ENCODE assay signal across 1 cellular context in the genomic region with DNA sequence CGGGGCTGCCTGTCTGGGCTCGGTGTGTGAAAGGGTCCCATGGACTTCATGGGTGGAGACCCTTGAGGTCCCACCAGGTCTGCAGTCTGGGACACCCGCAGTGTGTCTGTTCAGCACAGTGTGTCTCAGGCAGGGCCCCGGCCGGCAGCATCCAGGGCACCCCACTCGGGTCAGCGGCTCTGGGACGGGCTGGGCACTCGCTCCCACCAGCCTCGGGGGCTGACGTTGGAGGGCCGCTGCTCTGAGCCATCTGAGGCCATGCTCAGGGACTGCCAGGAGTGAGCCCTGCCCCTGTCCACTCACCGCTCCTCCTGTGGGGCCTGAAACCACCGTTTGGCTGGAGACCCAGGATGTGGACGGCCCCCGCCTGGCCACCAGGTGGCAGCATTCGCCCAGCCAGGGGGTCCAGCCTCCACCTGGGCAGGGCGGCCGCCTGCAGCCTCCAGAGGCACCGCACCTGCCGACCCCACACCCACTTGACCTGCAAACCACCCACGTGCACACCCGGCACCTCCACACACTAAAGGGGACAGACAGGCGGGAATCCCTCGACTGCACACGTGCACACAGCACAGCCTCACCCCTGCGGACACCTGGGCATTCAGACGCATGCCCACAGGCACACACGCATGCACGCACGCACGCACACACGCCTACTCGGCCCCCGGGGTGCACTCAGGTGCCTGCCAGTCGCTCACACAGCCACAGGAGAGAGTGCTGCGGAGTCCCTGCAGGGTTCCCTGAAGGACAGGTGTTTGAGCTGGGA.
TF ChIP-seq lines count a peak whose summit lies in the region.

No MANE protein-coding gene starts in this region.

TF ChIP-seq in HepG2, 621 proteins besides CTCF, POLR2A, EP300 and RAD21 (continued from another document and continues in another):
- TF ChIP-seq, protein P1, sequence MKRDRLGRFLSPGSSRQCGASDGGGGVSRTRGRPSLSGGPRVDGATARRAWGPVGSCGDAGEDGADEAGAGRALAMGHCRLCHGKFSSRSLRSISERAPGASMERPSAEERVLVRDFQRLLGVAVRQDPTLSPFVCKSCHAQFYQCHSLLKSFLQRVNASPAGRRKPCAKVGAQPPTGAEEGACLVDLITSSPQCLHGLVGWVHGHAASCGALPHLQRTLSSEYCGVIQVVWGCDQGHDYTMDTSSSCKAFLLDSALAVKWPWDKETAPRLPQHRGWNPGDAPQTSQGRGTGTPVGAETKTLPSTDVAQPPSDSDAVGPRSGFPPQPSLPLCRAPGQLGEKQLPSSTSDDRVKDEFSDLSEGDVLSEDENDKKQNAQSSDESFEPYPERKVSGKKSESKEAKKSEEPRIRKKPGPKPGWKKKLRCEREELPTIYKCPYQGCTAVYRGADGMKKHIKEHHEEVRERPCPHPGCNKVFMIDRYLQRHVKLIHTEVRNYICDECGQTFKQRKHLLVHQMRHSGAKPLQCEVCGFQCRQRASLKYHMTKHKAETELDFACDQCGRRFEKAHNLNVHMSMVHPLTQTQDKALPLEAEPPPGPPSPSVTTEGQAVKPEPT (CRISPR knock-in tag; IDR thresholded peaks at IDR 0.05; ENCODE audit: low read depth), result no peak
- TF ChIP-seq, protein P2, sequence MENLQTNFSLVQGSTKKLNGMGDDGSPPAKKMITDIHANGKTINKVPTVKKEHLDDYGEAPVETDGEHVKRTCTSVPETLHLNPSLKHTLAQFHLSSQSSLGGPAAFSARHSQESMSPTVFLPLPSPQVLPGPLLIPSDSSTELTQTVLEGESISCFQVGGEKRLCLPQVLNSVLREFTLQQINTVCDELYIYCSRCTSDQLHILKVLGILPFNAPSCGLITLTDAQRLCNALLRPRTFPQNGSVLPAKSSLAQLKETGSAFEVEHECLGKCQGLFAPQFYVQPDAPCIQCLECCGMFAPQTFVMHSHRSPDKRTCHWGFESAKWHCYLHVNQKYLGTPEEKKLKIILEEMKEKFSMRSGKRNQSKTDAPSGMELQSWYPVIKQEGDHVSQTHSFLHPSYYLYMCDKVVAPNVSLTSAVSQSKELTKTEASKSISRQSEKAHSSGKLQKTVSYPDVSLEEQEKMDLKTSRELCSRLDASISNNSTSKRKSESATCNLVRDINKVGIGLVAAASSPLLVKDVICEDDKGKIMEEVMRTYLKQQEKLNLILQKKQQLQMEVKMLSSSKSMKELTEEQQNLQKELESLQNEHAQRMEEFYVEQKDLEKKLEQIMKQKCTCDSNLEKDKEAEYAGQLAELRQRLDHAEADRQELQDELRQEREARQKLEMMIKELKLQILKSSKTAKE (CRISPR knock-in tag; IDR thresholded peaks at IDR 0.05; ENCODE audit: borderline replicate concordance), result peak; percentile 68
- TF ChIP-seq ZNF556 (CRISPR knock-in tag; IDR thresholded peaks at IDR 0.05; ENCODE audit: borderline replicate concordance) (no peak; the same call in 1 of the 2 replicates), SIN3B (IDR thresholded peaks at IDR 0.05; ENCODE audit: low read length) (no peak), ZNF333 (CRISPR knock-in tag; IDR thresholded peaks at IDR 0.05; ENCODE audit: borderline replicate concordance) (peak; percentile 60; the same call in 1 of the 2 replicates), ZNF317 (CRISPR knock-in tag; IDR thresholded peaks at IDR 0.05) (peak; percentile 88), YY1 (IDR thresholded peaks at IDR 0.05; ENCODE audit: insufficient read depth, insufficient replicate concordance, low read depth, low read length) (peak; percentile 62), ZSCAN30 (CRISPR knock-in tag; IDR thresholded peaks at IDR 0.05) (no peak), ZNF367 (CRISPR knock-in tag; IDR thresholded peaks at IDR 0.05; ENCODE audit: borderline replicate concordance) (0 out of 2 replicates have a peak, but pooled peaks have one; percentile 40), ZNF30 (CRISPR knock-in tag; IDR thresholded peaks at IDR 0.05) (0 out of 2 replicates have a peak, but pooled peaks have one; percentile 37), GATA4 (IDR thresholded peaks at IDR 0.05; ENCODE audit: borderline replicate concordance, low read depth) (no peak), CEBPG (CRISPR knock-in tag; IDR thresholded peaks at IDR 0.05) (no peak), PHF21A (CRISPR knock-in tag; IDR thresholded peaks at IDR 0.05) (no peak), NCOA2 (CRISPR knock-in tag; IDR thresholded peaks at IDR 0.05) (peak; percentile 58; the same call in 1 of the 2 replicates), PAWR (CRISPR knock-in tag; IDR thresholded peaks at IDR 0.05; ENCODE audit: borderline replicate concordance) (0 out of 2 replicates have a peak, but pooled peaks have one; percentile 47), NFRKB (IDR thresholded peaks at IDR 0.05) (no peak), AHR (CRISPR knock-in tag; IDR thresholded peaks at IDR 0.05) (0 out of 2 replicates have a peak, but pooled peaks have one; percentile 55), ZNF782 (CRISPR knock-in tag; IDR thresholded peaks at IDR 0.05; ENCODE audit: borderline replicate concordance) (no peak; the same call in 1 of the 2 replicates), KAT2B (IDR thresholded peaks at IDR 0.05; ENCODE audit: borderline replicate concordance, low read depth, low read length) (no peak), MXI1 (IDR thresholded peaks at IDR 0.05; ENCODE audit: borderline replicate concordance, low read depth, low read length) (no peak; the same call in 2 of the 3 replicates), ZNF263 (CRISPR knock-in tag; IDR thresholded peaks at IDR 0.05) (peak; percentile 60; the same call in 1 of the 2 replicates), CREM (IDR thresholded peaks at IDR 0.05) (no peak), CREM (CRISPR knock-in tag; IDR thresholded peaks at IDR 0.05) (no peak), ZFYVE20 (CRISPR knock-in tag; IDR thresholded peaks at IDR 0.05; ENCODE audit: borderline replicate concordance, low read depth) (0 out of 2 replicates have a peak, but pooled peaks have one; percentile 24), JARID2 (CRISPR knock-in tag; IDR thresholded peaks at IDR 0.05; ENCODE audit: insufficient replicate concordance) (peak; percentile 59), KLF15 (CRISPR knock-in tag; IDR thresholded peaks at IDR 0.05; ENCODE audit: borderline replicate concordance) (no peak), PRMT3 (CRISPR knock-in tag; IDR thresholded peaks at IDR 0.05; ENCODE audit: borderline replicate concordance, low read depth) (no peak), ARNT2 (CRISPR knock-in tag; IDR thresholded peaks at IDR 0.05; ENCODE audit: low read depth) (peak; percentile 65; the same call in 1 of the 2 replicates), REL (CRISPR knock-in tag; conservative IDR thresholded peaks at IDR 0.05) (no peak), ZMAT3 (CRISPR knock-in tag; conservative IDR thresholded peaks at IDR 0.05) (peak; percentile 69; the same call in 1 of the 2 replicates), HNRNPH1 (optimal IDR thresholded peaks at IDR 0.05; ENCODE audit: low read depth, low read length) (no peak), SETDB1 (CRISPR knock-in tag; IDR thresholded peaks at IDR 0.05; ENCODE audit: borderline replicate concordance) (no peak), HNRNPK (IDR thresholded peaks at IDR 0.05; ENCODE audit: low read depth, low read length, poor library complexity, severe bottlenecking) (no peak), SOX13 (IDR thresholded peaks at IDR 0.05) (no peak), SOX13 (CRISPR knock-in tag; conservative IDR thresholded peaks at IDR 0.05 in 1 of 2, IDR thresholded peaks at IDR 0.05 in 1 of 2) (peak in 1 of 2 experiments; percentile 19; a peak in 1 of 4 replicates), ZNF234 (CRISPR knock-in tag; conservative IDR thresholded peaks at IDR 0.05) (no peak), EEA1 (CRISPR knock-in tag; IDR thresholded peaks at IDR 0.05; ENCODE audit: borderline replicate concordance) (no peak), SMARCE1 (IDR thresholded peaks at IDR 0.05; ENCODE audit: borderline replicate concordance) (no peak), KLF9 (CRISPR knock-in tag; IDR thresholded peaks at IDR 0.05; ENCODE audit: low read depth) (no peak), ZNF24 (IDR thresholded peaks at IDR 0.05) (no peak), MXD4 (CRISPR knock-in tag; IDR thresholded peaks at IDR 0.05) (peak; percentile 72; the same call in 1 of the 2 replicates), POLR2G (IDR thresholded peaks at IDR 0.05; ENCODE audit: low read depth, low read length) (no peak), ZNF530 (CRISPR knock-in tag; IDR thresholded peaks at IDR 0.05; ENCODE audit: low read depth) (no peak)
- TF ChIP-seq, protein P3, sequence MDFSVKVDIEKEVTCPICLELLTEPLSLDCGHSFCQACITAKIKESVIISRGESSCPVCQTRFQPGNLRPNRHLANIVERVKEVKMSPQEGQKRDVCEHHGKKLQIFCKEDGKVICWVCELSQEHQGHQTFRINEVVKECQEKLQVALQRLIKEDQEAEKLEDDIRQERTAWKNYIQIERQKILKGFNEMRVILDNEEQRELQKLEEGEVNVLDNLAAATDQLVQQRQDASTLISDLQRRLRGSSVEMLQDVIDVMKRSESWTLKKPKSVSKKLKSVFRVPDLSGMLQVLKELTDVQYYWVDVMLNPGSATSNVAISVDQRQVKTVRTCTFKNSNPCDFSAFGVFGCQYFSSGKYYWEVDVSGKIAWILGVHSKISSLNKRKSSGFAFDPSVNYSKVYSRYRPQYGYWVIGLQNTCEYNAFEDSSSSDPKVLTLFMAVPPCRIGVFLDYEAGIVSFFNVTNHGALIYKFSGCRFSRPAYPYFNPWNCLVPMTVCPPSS (IDR thresholded peaks at IDR 0.05), result no peak
- TF ChIP-seq, protein P4, sequence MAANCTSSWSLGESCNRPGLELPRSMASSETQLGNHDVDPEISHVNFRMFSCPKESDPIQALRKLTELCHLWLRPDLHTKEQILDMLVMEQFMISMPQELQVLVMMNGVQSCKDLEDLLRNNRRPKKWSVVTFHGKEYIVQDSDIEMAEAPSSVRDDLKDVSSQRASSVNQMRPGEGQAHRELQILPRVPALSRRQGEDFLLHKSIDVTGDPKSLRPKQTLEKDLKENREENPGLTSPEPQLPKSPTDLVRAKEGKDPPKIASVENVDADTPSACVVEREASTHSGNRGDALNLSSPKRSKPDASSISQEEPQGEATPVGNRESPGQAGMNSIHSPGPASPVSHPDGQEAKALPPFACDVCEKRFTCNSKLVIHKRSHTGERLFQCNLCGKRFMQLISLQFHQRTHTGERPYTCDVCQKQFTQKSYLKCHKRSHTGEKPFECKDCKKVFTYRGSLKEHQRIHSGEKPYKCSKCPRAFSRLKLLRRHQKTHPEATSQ (CRISPR knock-in tag; IDR thresholded peaks at IDR 0.05; ENCODE audit: borderline replicate concordance), result no peak
- TF ChIP-seq, protein P5, sequence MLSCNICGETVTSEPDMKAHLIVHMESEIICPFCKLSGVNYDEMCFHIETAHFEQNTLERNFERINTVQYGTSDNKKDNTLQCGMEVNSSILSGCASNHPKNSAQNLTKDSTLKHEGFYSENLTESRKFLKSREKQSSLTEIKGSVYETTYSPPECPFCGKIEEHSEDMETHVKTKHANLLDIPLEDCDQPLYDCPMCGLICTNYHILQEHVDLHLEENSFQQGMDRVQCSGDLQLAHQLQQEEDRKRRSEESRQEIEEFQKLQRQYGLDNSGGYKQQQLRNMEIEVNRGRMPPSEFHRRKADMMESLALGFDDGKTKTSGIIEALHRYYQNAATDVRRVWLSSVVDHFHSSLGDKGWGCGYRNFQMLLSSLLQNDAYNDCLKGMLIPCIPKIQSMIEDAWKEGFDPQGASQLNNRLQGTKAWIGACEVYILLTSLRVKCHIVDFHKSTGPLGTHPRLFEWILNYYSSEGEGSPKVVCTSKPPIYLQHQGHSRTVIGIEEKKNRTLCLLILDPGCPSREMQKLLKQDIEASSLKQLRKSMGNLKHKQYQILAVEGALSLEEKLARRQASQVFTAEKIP (CRISPR knock-in tag; IDR thresholded peaks at IDR 0.05; ENCODE audit: borderline replicate concordance), result no peak
- TF ChIP-seq, protein P6, sequence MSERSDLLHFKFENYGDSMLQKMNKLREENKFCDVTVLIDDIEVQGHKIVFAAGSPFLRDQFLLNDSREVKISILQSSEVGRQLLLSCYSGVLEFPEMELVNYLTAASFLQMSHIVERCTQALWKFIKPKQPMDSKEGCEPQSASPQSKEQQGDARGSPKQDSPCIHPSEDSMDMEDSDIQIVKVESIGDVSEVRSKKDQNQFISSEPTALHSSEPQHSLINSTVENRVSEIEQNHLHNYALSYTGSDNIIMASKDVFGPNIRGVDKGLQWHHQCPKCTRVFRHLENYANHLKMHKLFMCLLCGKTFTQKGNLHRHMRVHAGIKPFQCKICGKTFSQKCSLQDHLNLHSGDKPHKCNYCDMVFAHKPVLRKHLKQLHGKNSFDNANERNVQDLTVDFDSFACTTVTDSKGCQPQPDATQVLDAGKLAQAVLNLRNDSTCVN (CRISPR knock-in tag; IDR thresholded peaks at IDR 0.05; ENCODE audit: borderline replicate concordance), result 0 out of 2 replicates have a peak, but pooled peaks have one; percentile 48
- TF ChIP-seq, protein P7, sequence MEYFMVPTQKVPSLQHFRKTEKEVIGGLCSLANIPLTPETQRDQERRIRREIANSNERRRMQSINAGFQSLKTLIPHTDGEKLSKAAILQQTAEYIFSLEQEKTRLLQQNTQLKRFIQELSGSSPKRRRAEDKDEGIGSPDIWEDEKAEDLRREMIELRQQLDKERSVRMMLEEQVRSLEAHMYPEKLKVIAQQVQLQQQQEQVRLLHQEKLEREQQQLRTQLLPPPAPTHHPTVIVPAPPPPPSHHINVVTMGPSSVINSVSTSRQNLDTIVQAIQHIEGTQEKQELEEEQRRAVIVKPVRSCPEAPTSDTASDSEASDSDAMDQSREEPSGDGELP (IDR thresholded peaks at IDR 0.05; ENCODE audit: borderline replicate concordance, low read depth), result peak; percentile 57; the same call in 1 of the 2 replicates
- TF ChIP-seq, protein P8, sequence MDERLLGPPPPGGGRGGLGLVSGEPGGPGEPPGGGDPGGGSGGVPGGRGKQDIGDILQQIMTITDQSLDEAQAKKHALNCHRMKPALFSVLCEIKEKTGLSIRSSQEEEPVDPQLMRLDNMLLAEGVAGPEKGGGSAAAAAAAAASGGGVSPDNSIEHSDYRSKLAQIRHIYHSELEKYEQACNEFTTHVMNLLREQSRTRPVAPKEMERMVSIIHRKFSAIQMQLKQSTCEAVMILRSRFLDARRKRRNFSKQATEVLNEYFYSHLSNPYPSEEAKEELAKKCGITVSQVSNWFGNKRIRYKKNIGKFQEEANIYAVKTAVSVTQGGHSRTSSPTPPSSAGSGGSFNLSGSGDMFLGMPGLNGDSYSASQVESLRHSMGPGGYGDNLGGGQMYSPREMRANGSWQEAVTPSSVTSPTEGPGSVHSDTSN (CRISPR knock-in tag; IDR thresholded peaks at IDR 0.05), result no peak
- TF ChIP-seq, protein P9, sequence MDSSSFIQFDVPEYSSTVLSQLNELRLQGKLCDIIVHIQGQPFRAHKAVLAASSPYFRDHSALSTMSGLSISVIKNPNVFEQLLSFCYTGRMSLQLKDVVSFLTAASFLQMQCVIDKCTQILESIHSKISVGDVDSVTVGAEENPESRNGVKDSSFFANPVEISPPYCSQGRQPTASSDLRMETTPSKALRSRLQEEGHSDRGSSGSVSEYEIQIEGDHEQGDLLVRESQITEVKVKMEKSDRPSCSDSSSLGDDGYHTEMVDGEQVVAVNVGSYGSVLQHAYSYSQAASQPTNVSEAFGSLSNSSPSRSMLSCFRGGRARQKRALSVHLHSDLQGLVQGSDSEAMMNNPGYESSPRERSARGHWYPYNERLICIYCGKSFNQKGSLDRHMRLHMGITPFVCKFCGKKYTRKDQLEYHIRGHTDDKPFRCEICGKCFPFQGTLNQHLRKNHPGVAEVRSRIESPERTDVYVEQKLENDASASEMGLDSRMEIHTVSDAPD (CRISPR knock-in tag; IDR thresholded peaks at IDR 0.05), result no peak; the same call in 1 of the 2 replicates
